9 cellular contexts compared by ENCODE assay signal in the genomic region with DNA sequence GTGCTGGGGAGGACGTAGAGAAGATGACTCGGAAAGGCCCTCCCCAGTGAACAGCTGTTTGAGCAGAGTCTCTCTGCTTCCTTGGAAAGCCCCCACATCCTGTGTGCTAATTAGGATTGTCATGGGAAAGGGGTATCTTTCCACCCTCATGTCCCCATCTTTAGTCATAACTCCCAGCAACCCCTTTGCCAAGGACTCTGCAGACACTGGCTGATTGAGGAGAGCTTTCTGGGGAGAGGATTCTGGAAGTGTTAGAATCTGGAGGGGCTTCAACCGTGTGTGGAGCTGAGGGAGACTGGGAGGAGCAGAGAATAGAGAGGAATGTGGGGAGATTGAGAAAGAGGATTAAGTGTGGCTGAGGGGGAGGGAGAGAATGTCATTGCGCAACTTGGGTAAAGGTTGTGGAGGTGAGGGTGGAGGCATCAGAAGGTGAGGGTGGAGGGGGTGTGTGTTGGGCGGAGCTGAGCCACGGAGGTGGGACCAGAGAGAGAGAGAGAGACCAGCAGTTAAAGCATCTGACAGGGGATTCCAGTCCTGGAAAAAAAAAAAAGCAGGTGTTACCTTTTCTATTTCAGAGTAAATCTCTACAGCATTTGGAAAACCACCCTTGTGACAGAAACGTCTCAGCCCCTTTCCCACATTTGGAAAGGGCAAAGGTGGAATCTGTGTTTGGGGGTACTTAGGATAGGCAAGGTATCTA. TPM values are rescaled to one million over a fixed set of nuclear protein-coding genes. Genes with fewer than 3 reads are reported as not detected.
DNase-seq lines count a peak whose midpoint lies in the region; ATAC-seq and TF ChIP-seq lines count a peak whose summit lies in the region.
"Had no signal": no experiment of that assay in that cellular context is flagged by ENCODE, and none has a peak within 500 bp of the region (broad histone marks: within the 10 kb centered on the region; RNA-seq: fewer than 3 reads in every experiment).

No MANE protein-coding gene starts in this region.

- H3K4me3 ChIP-seq in HUES48 (ENCODE audit: low read depth, low read length) (peak overlapping the region; percentile 80), cardiac fibroblast (replicated peaks in 1 of 2; ENCODE audit: low read depth in 2 of 2, low read length in 2 of 2) (peak overlapping the region in 1 of 2 donors; percentile 54), transverse colon (peak overlapping the region in 3 of 4 donors; percentile 80 to 91 (median 84))

- H3K9ac ChIP-seq in HUES48 (ENCODE audit: low read depth, low read length): peak overlapping the region; percentile 51; the same call in 1 of the 2 replicates

- H3K36me3 ChIP-seq in HUES48 (ENCODE audit: control insufficient read depth, insufficient read depth, low read length): no peaks in the 10 kb centered on the region
- H3K36me3 ChIP-seq in transverse colon: no peaks in the 10 kb centered on the region

- DNase-seq in cardiac fibroblast (ENCODE audit: low read depth in 2 of 2) (peak; percentile 30), memory B cell (ENCODE audit: low spot score in 2 of 2) (no peak), transverse colon (peak; percentile 88), NCI-H1694 treated with DMSO at 0.1 percent for 48 hours (lab: John Stamatoyannopoulos, UW) (no peak), T-helper 9 cell (no peak), putamen (ENCODE audit: low spot score) (no peak)
- no peak for DNase-seq in activated CD4-positive, alpha-beta memory T cell treated with anti-CD3 and anti-CD28 coated beads, Interleukin-2, amount 10 ng/mL, durations not matched to agents 7 days and 5 days

- ATAC-seq in memory B cell (ENCODE audit: low read depth): no peak

- TF ChIP-seq POLR2A in transverse colon (IDR thresholded peaks at IDR 0.05): peak; percentile 69

- peaks cover 14% of the 10 kb centered on the region for H3K36me3 Mint-ChIP-seq in memory B cell
- H3K36me3 Mint-ChIP-seq in activated CD4-positive, alpha-beta memory T cell treated with anti-CD3 and anti-CD28 coated beads, Interleukin-2, amount 10 ng/mL, durations not matched to agents 7 days and 5 days (ENCODE audit: low read depth): no peaks in the 10 kb centered on the region

- in situ Hi-C loops in transverse colon (cut with MboI; ENCODE audit: low pct_ligation_motif_present in 1 of 4, low pct_unique_long_range_greater_than_20kb in 1 of 4, low sequenced_read_pairs in 3 of 4): loop anchor here in 1 of 4 donors (25.0 kb wide), 2 partner anchors 113 to 263 kb away; a partner anchor contains a TSS

- peak overlapping the region; percentile 45 for H3K27ac Mint-ChIP-seq in memory B cell
- no peak overlapping the region for H3K27ac Mint-ChIP-seq in activated CD4-positive, alpha-beta memory T cell treated with anti-CD3 and anti-CD28 coated beads, Interleukin-2, amount 10 ng/mL, durations not matched to agents 7 days and 5 days

- peaks cover 2% of the 10 kb centered on the region for H3K9me3 Mint-ChIP-seq in memory B cell
- H3K9me3 Mint-ChIP-seq in activated CD4-positive, alpha-beta memory T cell treated with anti-CD3 and anti-CD28 coated beads, Interleukin-2, amount 10 ng/mL, durations not matched to agents 7 days and 5 days: no peaks in the 10 kb centered on the region

- POLR2A ChIA-PET in activated CD4-positive, alpha-beta memory T cell treated with anti-CD3 and anti-CD28 coated beads, Interleukin-2, amount 10 ng/mL, durations not matched to agents 7 days and 5 days (lab: Charles Lee): interaction anchor here (1.3 kb wide), 1 partner anchor 28 kb away, joined by 3 read pairs; no protein-coding TSS in a partner anchor

- intact Hi-C loops in transverse colon (cut with DNase I; ENCODE audit: low total_unique reads): loop anchor here (10.0 kb wide), 1 partner anchor 511 kb away; no protein-coding TSS in a partner anchor

- TF ChIP-seq EP300 in transverse colon (IDR thresholded peaks at IDR 0.05; ENCODE audit: low read depth): no peak

- peaks cover 16% of the 10 kb centered on the region for H3K4me1 Mint-ChIP-seq in memory B cell
- H3K4me1 Mint-ChIP-seq in activated CD4-positive, alpha-beta memory T cell treated with anti-CD3 and anti-CD28 coated beads, Interleukin-2, amount 10 ng/mL, durations not matched to agents 7 days and 5 days: peaks cover 7% of the 10 kb centered on the region

- H3K4me3 Mint-ChIP-seq in memory B cell: peak overlapping the region; percentile 35
- no peak overlapping the region for H3K4me3 Mint-ChIP-seq in activated CD4-positive, alpha-beta memory T cell treated with anti-CD3 and anti-CD28 coated beads, Interleukin-2, amount 10 ng/mL, durations not matched to agents 7 days and 5 days

- H3K9me3 ChIP-seq in HUES48 (ENCODE audit: control insufficient read depth, insufficient read depth, low read length) (0 out of 2 replicates have a peak, but pooled peaks cover 3% of the 10 kb centered on the region), transverse colon (no peaks in the 10 kb centered on the region)

- peaks cover 5% of the 10 kb centered on the region; the same call in 1 of the 2 replicates for H3K27me3 ChIP-seq in HUES48 (ENCODE audit: control insufficient read depth, insufficient read depth, low read length)
- H3K27me3 ChIP-seq in transverse colon: no peaks in the 10 kb centered on the region

- H3K27me3 Mint-ChIP-seq in memory B cell: no peaks in the 10 kb centered on the region
- H3K27me3 Mint-ChIP-seq in activated CD4-positive, alpha-beta memory T cell treated with anti-CD3 and anti-CD28 coated beads, Interleukin-2, amount 10 ng/mL, durations not matched to agents 7 days and 5 days: peaks cover 26% of the 10 kb centered on the region

- H3K27ac ChIP-seq in HUES48 (ENCODE audit: low read depth, low read length) (peak overlapping the region; percentile 90), transverse colon (peak overlapping the region; percentile 86 to 93 (median 88))

- 36 to 39% methylated on average over 4 to 7 of the region's 7 CpGs for WGBS in transverse colon (ENCODE audit: low coverage in 1 of 2), 2 donors

- H3K4me1 ChIP-seq in HUES48 (ENCODE audit: control insufficient read depth, insufficient read depth, low read length): peaks cover 22% of the 10 kb centered on the region
- peaks cover 0 to 33% (median 21%) of the 10 kb centered on the region in 4 donors for H3K4me1 ChIP-seq in transverse colon

- CTCF ChIA-PET in activated CD4-positive, alpha-beta memory T cell treated with anti-CD3 and anti-CD28 coated beads, Interleukin-2, amount 10 ng/mL, durations not matched to agents 7 days and 5 days (lab: Charles Lee): interaction anchor here (5.6 kb wide), 1 partner anchor 11 kb away, joined by 105 read pairs; no protein-coding TSS in a partner anchor

- TF ChIP-seq CTCF in cardiac fibroblast (IDR thresholded peaks at IDR 0.05; ENCODE audit: low read depth, low read length) (no peak), transverse colon (IDR thresholded peaks at IDR 0.05) (no peak)

RNA-seq across cellular contexts. Expression of a gene that starts 2.2 kb away (rescaled TPM):
- total RNA-seq in transverse colon: 10 to 100 TPM; 61.3 to 95.3 (median 77.6) TPM
- total RNA-seq in activated CD4-positive, alpha-beta memory T cell treated with anti-CD3 and anti-CD28 coated beads, Interleukin-2, amount 10 ng/mL, durations not matched to agents 7 days and 5 days: under 1 TPM; 0.30 to 0.48 TPM

RNA-seq across cellular contexts. Expression of a gene that starts 31.5 kb away (rescaled TPM):
- total RNA-seq in transverse colon: 10 to 100 TPM; 17.6 to 62.1 (median 26.2) TPM
- total RNA-seq in activated CD4-positive, alpha-beta memory T cell treated with anti-CD3 and anti-CD28 coated beads, Interleukin-2, amount 10 ng/mL, durations not matched to agents 7 days and 5 days: 100 to 1,000 TPM; 136 to 141 TPM

RNA-seq across cellular contexts. Expression of a gene that starts 38.6 kb away (rescaled TPM):
- 10 to 100 TPM in 1 of 4 donors, 1 to 10 TPM in 3; 4.6 to 16.5 (median 7.5) TPM for total RNA-seq in transverse colon
- not detected for total RNA-seq in activated CD4-positive, alpha-beta memory T cell treated with anti-CD3 and anti-CD28 coated beads, Interleukin-2, amount 10 ng/mL, durations not matched to agents 7 days and 5 days
- total RNA-seq: SK-MEL-5 had no signal

Comparison
In these comparisons a context has a peak if more than half of its experiments do, and no peak if none do; other contexts are left out.
1. DNase-seq: peak in cardiac fibroblast (2 of 2) and transverse colon (single experiment); none in memory B cell (0 of 2), NCI-H1694 treated with DMSO at 0.1 percent for 48 hours (single experiment), T-helper 9 cell (single experiment), putamen (single experiment) and activated CD4-positive, alpha-beta memory T cell treated with anti-CD3 and anti-CD28 coated beads, Interleukin-2, amount 10 ng/mL, durations not matched to agents 7 days and 5 days (single experiment).
2. RNA of a gene that starts 2.2 kb away (total RNA-seq): 61.3 to 95.3 TPM in transverse colon; 0.30 to 0.48 TPM in activated CD4-positive, alpha-beta memory T cell treated with anti-CD3 and anti-CD28 coated beads, Interleukin-2, amount 10 ng/mL, durations not matched to agents 7 days and 5 days; every median in the first group is over 10 times any median in the second.
3. RNA of a gene that starts 38.6 kb away (total RNA-seq): 4.6 to 16.5 TPM in transverse colon; not detected in activated CD4-positive, alpha-beta memory T cell treated with anti-CD3 and anti-CD28 coated beads, Interleukin-2, amount 10 ng/mL, durations not matched to agents 7 days and 5 days; every median in the first group is over 4 times any median in the second.